ENCODE assay signal across 9 cellular contexts in genomic region chr12:120835304-120835612, GRCh38.
A peak's percentile ranks its signal among the peaks of the same experiment; 100 is the strongest.
DNase-seq lines count a peak whose midpoint lies in the region; ATAC-seq and TF ChIP-seq lines count a peak whose summit lies in the region.
"Had no signal": no experiment of that assay in that cellular context is flagged by ENCODE, and none has a peak within 500 bp of the region (broad histone marks: within the 10 kb centered on the region; RNA-seq: fewer than 3 reads in every experiment).

No MANE protein-coding gene starts in this region.

- H3K4me1 ChIP-seq in OCI-LY3 (ENCODE audit: low read length) (peaks cover 53% of the 10 kb centered on the region), skeletal muscle satellite cell (ENCODE audit: control insufficient read depth, insufficient read depth, low read length) (peaks cover 7% of the 10 kb centered on the region)

- no peak for TF ChIP-seq CTCF in OCI-LY3 (IDR thresholded peaks at IDR 0.05; ENCODE audit: low read depth, low read length)
- no peak for TF ChIP-seq CTCF in dorsolateral prefrontal cortex (IDR thresholded peaks at IDR 0.05 in 54 of 56, conservative IDR thresholded peaks at IDR 0.05 in 2 of 56; ENCODE audit: low read depth in 1 of 56, partially characterized antibody in 56 of 56)

- H3K9ac ChIP-seq in OCI-LY3 (ENCODE audit: low read length) (peak overlapping the region; percentile 41; the same call in 1 of the 2 replicates), skeletal muscle satellite cell (ENCODE audit: low read depth, low read length) (no peak overlapping the region)

- no peak for DNase-seq in dorsolateral prefrontal cortex
- no peak for DNase-seq in activated CD4-positive, alpha-beta T cell treated with anti-CD3 and anti-CD28 coated beads for 48 hours
- DNase-seq: NCI-H524 had no signal

- peaks cover 4% of the 10 kb centered on the region for H3K36me3 ChIP-seq in OCI-LY3 (replicated peaks; ENCODE audit: low read depth, low read length)
- no peaks in the 10 kb centered on the region for H3K36me3 ChIP-seq in skeletal muscle satellite cell (ENCODE audit: insufficient read depth, low read length)

- H4K20me1 ChIP-seq in OCI-LY3 (ENCODE audit: insufficient read depth, low read length): no peaks in the 10 kb centered on the region

- no peaks in the 10 kb centered on the region for H3K9me3 ChIP-seq in OCI-LY3 (ENCODE audit: insufficient read depth, low read length)
- no peaks in the 10 kb centered on the region for H3K9me3 ChIP-seq in skeletal muscle satellite cell (replicated peaks; ENCODE audit: low read length)

- peaks cover 83% of the 10 kb centered on the region for H3K79me2 ChIP-seq in OCI-LY3 (ENCODE audit: low read length)

- H3K27ac ChIP-seq in OCI-LY3 (ENCODE audit: low read length) (peak overlapping the region; percentile 66), dorsolateral prefrontal cortex (peak overlapping the region in 58 of 59 donors; percentile 27 to 92 (median 78))

- H3K27me3 ChIP-seq in OCI-LY3 (ENCODE audit: low read depth, low read length): no peaks in the 10 kb centered on the region
- no peaks in the 10 kb centered on the region for H3K27me3 ChIP-seq in dorsolateral prefrontal cortex
- no peaks in the 10 kb centered on the region for H3K27me3 ChIP-seq in skeletal muscle satellite cell (ENCODE audit: control insufficient read depth, insufficient read depth, low read length)

- peak overlapping the region; percentile 31 for H3K4me3 ChIP-seq in OCI-LY3 (ENCODE audit: low read length)
- peak overlapping the region in 13 of 59 donors; percentile 0 to 31 (median 11) for H3K4me3 ChIP-seq in dorsolateral prefrontal cortex
- no peak overlapping the region for H3K4me3 ChIP-seq in skeletal muscle satellite cell (ENCODE audit: low read length)

- intact Hi-C loops in dorsolateral prefrontal cortex (cut with DNase I): loop anchor here in 1 of 2 donors (5.0 kb wide), 1 partner anchor 67 kb away; the partner anchor contains the start of gene SPPL3

- ATAC-seq in GM18907 (IDR thresholded peaks at IDR 0.05; ENCODE audit: unreplicated experiment): peak; percentile 17
- no peak for ATAC-seq in GM19324 (IDR thresholded peaks at IDR 0.05; ENCODE audit: low FRiP score, unreplicated experiment)
- ATAC-seq in HG03108 (IDR thresholded peaks at IDR 0.05; ENCODE audit: unreplicated experiment): no peak
- ATAC-seq in SK-N-SH treated with all-trans-retinoic acid at 6 μM for 48 hours: no peak

- no peak overlapping the region for H2AFZ ChIP-seq in OCI-LY3 (ENCODE audit: low read depth, low read length)

- peak overlapping the region; percentile 69 for H3K4me2 ChIP-seq in OCI-LY3 (ENCODE audit: low read length)
- peak overlapping the region; percentile 11 for H3K4me2 ChIP-seq in skeletal muscle satellite cell (ENCODE audit: low read length)

TF ChIP-seq in SK-N-SH treated with all-trans-retinoic acid at 6 μM for 48 hours, 23 proteins besides CTCF, POLR2A, EP300 and RAD21:
- TF ChIP-seq ZC3H10 (CRISPR knock-in tag; IDR thresholded peaks at IDR 0.05) (no peak), ISL1 (CRISPR knock-in tag; IDR thresholded peaks at IDR 0.05) (no peak), ZNF565 (CRISPR knock-in tag; conservative IDR thresholded peaks at IDR 0.05; ENCODE audit: low read depth) (no peak), ZNF8 (CRISPR knock-in tag; IDR thresholded peaks at IDR 0.05) (no peak), ZFP30 (CRISPR knock-in tag; IDR thresholded peaks at IDR 0.05) (no peak), BACH2 (CRISPR knock-in tag; IDR thresholded peaks at IDR 0.05; ENCODE audit: borderline replicate concordance) (no peak)
